Comparison of ENCODE assay signal across 8 cellular contexts in the genomic region with DNA sequence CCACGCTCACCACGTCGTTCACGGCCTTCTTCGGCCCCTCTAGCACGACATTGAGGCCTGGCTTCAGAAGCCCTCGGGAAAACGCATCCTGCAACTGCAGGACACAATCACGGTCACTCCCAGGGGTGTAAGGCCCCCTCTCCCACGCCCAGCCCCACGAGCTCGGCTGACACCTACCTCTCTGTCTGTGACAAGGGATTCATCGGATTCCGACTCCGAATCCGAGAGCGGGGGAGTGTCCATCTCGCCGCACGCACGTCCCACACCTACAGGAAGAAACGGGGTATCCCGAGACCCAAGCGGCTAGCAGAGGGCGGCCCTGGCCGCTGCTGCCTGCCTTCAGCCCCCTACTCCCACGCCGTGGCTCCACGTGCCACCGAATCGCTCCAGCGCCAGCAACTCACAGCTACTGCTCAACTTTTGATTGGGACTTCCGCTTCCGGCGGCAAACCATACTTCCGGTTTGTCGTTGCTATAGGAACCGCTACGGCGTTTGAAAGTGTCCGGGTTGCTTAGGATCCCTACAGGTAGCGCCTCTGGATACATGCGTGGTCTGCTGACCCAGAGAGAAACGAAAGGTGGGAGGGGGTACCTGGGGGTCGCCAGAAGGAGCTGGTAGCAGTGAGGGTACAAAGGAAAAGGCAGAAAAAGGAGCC. TPM values are rescaled to one million over a fixed set of nuclear protein-coding genes. Genes with fewer than 3 reads are reported as not detected.
DNase-seq lines count a peak whose midpoint lies in the region; ATAC-seq and TF ChIP-seq lines count a peak whose summit lies in the region.

TSS of gene CFAP57 (plus strand) at position 455 of the 656 bp plus-strand sequence. CDS start 424 bp downstream, outside the sequence.
TSS of gene EBNA1BP2 (minus strand) at position 415 of the 656 bp plus-strand sequence. CDS start at position 243, 172 bp downstream.

- peak; percentile 86 for ATAC-seq in GM21381 (IDR thresholded peaks at IDR 0.05; ENCODE audit: unreplicated experiment)

- H3K27me3 Mint-ChIP-seq in Caco-2 (ENCODE audit: insufficient read depth, unreplicated experiment): peaks cover 12% of the 10 kb centered on the region
- H3K27me3 Mint-ChIP-seq in endodermal cell (ENCODE audit: insufficient read depth): peaks cover 17% of the 10 kb centered on the region

- peak within 1 kb of the TSS; percentile 99 for H3K4me3 Mint-ChIP-seq in Caco-2 (ENCODE audit: unreplicated experiment)
- peak within 1 kb of the TSS; percentile 95 for H3K4me3 Mint-ChIP-seq in endodermal cell

- POLR2A ChIA-PET in Caco-2 (lab: Charles Lee): interaction anchor here (0.7 to 1.5 kb wide), 2 partner anchors 35 to 50 kb away, joined by 4 to 17 read pairs; no protein-coding TSS in a partner anchor

- intact Hi-C loops in Caco-2 (cut with micrococcal nuclease; ENCODE audit: unreplicated experiment): loop anchor here (1.0 kb wide), 1 partner anchor 34 kb away; no protein-coding TSS in a partner anchor

- H3K27ac ChIP-seq in endodermal cell (ENCODE audit: low read depth, low read length): peak within 1 kb of the TSS; percentile 59

- no peaks in the 10 kb centered on the region for H3K27me3 ChIP-seq in Caco-2 (replicated peaks; ENCODE audit: control insufficient read depth, insufficient read depth, low read length)
- peaks cover 12% of the 10 kb centered on the region for H3K27me3 ChIP-seq in endodermal cell (ENCODE audit: control insufficient read depth, insufficient read depth, low read length, poor library complexity, severe bottlenecking)

- peaks cover 3% of the 10 kb centered on the region for H3K4me1 ChIP-seq in Caco-2
- H3K4me1 ChIP-seq in endodermal cell (ENCODE audit: control insufficient read depth, insufficient read depth, low read length): no peaks in the 10 kb centered on the region

- CTCF ChIA-PET in Caco-2 (lab: Charles Lee): interaction anchor here (1.0 to 1.3 kb wide), 2 partner anchors 35 to 326 kb away, joined by 3 read pairs; partner anchors contain the start of gene ZNF691

- H3K9ac ChIP-seq in endodermal cell (ENCODE audit: extremely low read depth, low read length, poor library complexity, severe bottlenecking): peak within 1 kb of the TSS; percentile 65

- TF ChIP-seq CTCF in Caco-2 (IDR thresholded peaks at IDR 0.05; ENCODE audit: insufficient read depth in 1 of 2, low read depth in 1 of 2, low read length in 1 of 2, severe bottlenecking in 1 of 2, unreplicated experiment in 1 of 2) (no peak), endodermal cell (conservative IDR thresholded peaks at IDR 0.05) (no peak)

- no TSS peak for BruUV-seq in Caco-2 (replicated peaks; lab: Mats Ljungman, UMichigan)

- H3K9me3 Mint-ChIP-seq in Caco-2 (ENCODE audit: unreplicated experiment): no peaks in the 10 kb centered on the region
- peaks cover 11% of the 10 kb centered on the region for H3K9me3 Mint-ChIP-seq in endodermal cell

- peaks cover 42% of the 10 kb centered on the region for H3K36me3 Mint-ChIP-seq in Caco-2 (ENCODE audit: insufficient read depth, unreplicated experiment)
- H3K36me3 Mint-ChIP-seq in endodermal cell (ENCODE audit: low read depth): peaks cover 37% of the 10 kb centered on the region

- H3K36me3 ChIP-seq in Caco-2 (ENCODE audit: control insufficient read depth, insufficient read depth, low read length) (no peaks in the 10 kb centered on the region; the same call in 1 of the 2 replicates), endodermal cell (ENCODE audit: control insufficient read depth, insufficient read depth, low read length) (peaks cover 37% of the 10 kb centered on the region)

- H3K4me3 ChIP-seq in Caco-2 (ENCODE audit: low read depth, low read length): peak within 1 kb of the TSS; percentile 83
- peak within 1 kb of the TSS; percentile 93 for H3K4me3 ChIP-seq in endodermal cell (ENCODE audit: low read length)

- DNase-seq in Caco-2 (peak; percentile 87 to 90), HT1080 (ENCODE audit: low read depth) (peak; percentile 90), endodermal cell (peak; percentile 96), mesenteric fat pad (ENCODE audit: low spot score) (peak; percentile 94)
- DNase-seq in NK-92 treated with Interleukin-12 subunit alpha and Interleukin-12 subunit beta, amount 100 ng/mL, for 24 hours (lab: John Stamatoyannopoulos, UW): peak; percentile 83
- peak; percentile 84 to 89 for DNase-seq in activated CD8-positive, alpha-beta memory T cell treated with anti-CD3 and anti-CD28 coated beads for 4 hours (ENCODE audit: low read depth in 2 of 2)
- DNase-seq in stimulated activated CD8-positive, alpha-beta memory T cell treated with anti-CD3 and anti-CD28 coated beads, Interleukin-12 subunit alpha, Interleukin-12 subunit beta, amount 100 ng/mL, for 4 hours (ENCODE audit: low read depth): peak; percentile 86

- peaks cover 7% of the 10 kb centered on the region for H3K4me1 Mint-ChIP-seq in Caco-2 (ENCODE audit: low read depth, unreplicated experiment)
- H3K4me1 Mint-ChIP-seq in endodermal cell: peaks cover 7% of the 10 kb centered on the region

- peak within 1 kb of the TSS; percentile 99 for H3K27ac Mint-ChIP-seq in Caco-2 (ENCODE audit: unreplicated experiment)
- peak within 1 kb of the TSS; percentile 93 for H3K27ac Mint-ChIP-seq in endodermal cell

- H3K9me3 ChIP-seq in Caco-2 (no peaks in the 10 kb centered on the region), endodermal cell (ENCODE audit: control insufficient read depth, low read length) (no peaks in the 10 kb centered on the region)

- 0% methylated on average over 12 to 45 of the region's 45 CpGs for WGBS in endodermal cell (ENCODE audit: insufficient coverage in 1 of 2, insufficient read length in 1 of 2), 2 experiments

RNA-seq across cellular contexts. Expression of gene CFAP57, which starts in this region (rescaled TPM):
- total RNA-seq in Caco-2 (2022): 0.23 and 0.35 TPM in 2 replicates
- total RNA-seq in HT1080 (2014; rRNA removed; shearing (Covaris generic)): 0.33 and 0.50 TPM in 2 replicates
- 0.45 and 0.60 TPM in 2 replicates for polyA plus RNA-seq in HT1080 (2015; cell fraction: cytosol; rRNA removed)
- 0.69 and 1.6 TPM in 2 replicates for polyA plus RNA-seq in HT1080 (2015; cell fraction: nucleus; rRNA removed)
- total RNA-seq in endodermal cell: under 1 TPM; 0.82 to 0.90 TPM
- polyA plus RNA-seq in endodermal cell (2013, experiment 1 of 2): 1.00 TPM
- polyA plus RNA-seq in endodermal cell (2013, experiment 2 of 2): 1.1 TPM
- 0.19 TPM for total RNA-seq in mesenteric fat pad

RNA-seq across cellular contexts. Expression of gene EBNA1BP2, which starts in this region (rescaled TPM):
- 56.3 and 61.6 TPM in 2 replicates for total RNA-seq in Caco-2 (2022)
- 400 and 422 TPM in 2 replicates for total RNA-seq in HT1080 (2014; rRNA removed; shearing (Covaris generic))
- 324 and 341 TPM in 2 replicates for polyA plus RNA-seq in HT1080 (2015; cell fraction: cytosol; rRNA removed)
- polyA plus RNA-seq in HT1080 (2015; cell fraction: nucleus; rRNA removed): 302 and 325 TPM in 2 replicates
- 10 to 100 TPM; 50.2 to 51.7 TPM for total RNA-seq in endodermal cell
- 67.0 TPM for polyA plus RNA-seq in endodermal cell (2013, experiment 1 of 2)
- polyA plus RNA-seq in endodermal cell (2013, experiment 2 of 2): 67.5 TPM
- total RNA-seq in mesenteric fat pad: 55.8 TPM

Comparison
In these comparisons a context has a peak if more than half of its experiments do, and no peak if none do; other contexts are left out.
1. Peak in every context shown above with its lines: DNase-seq, ATAC-seq, H3K4me3 ChIP-seq and H3K27ac ChIP-seq.